Comparison of ENCODE assay signal across 14 cellular contexts in the genomic region with DNA sequence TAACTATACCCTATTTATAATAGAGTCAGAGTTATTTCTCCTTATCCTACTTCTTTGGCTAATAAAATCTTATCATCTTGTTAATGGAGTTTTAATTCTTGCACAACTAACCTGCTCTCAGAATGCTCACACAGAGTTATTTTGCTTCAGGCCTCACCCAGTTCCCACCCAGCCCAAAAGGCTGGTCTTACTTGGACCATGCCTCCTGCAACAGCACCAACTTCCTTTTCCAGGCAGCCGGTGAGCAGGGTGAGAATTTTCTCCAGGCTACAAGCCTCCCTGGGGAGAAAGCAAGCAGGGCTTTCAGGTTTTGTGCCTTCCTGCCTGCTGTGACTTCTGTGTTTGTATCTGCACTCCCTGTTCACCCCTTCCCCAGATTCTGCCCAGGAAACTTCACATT. TPM values are rescaled to one million over a fixed set of nuclear protein-coding genes. Genes with fewer than 3 reads are reported as not detected.
"Had no signal": no experiment of that assay in that cellular context is flagged by ENCODE, and none has a peak within 500 bp of the region (broad histone marks: within the 10 kb centered on the region; RNA-seq: fewer than 3 reads in every experiment).

No MANE protein-coding gene starts in this region.

- H3K4me1 ChIP-seq: ascending aorta, foreskin keratinocyte, sigmoid colon had no signal

- H3K9me3 ChIP-seq: ascending aorta, esophagus squamous epithelium, neutrophil, sigmoid colon had no signal

- H3K4me3 Mint-ChIP-seq: activated CD8-positive, alpha-beta T cell treated with anti-CD3 and anti-CD28 coated beads, Interleukin-2, amount 10 ng/mL, durations not matched to agents 7 days and 5 days; activated naive CD8-positive, alpha-beta T cell treated with anti-CD3 and anti-CD28 coated beads, Interleukin-2, amount 10 ng/mL, durations not matched to agents 7 days and 5 days; naive thymus-derived CD4-positive, alpha-beta T cell; stimulated activated naive CD8-positive, alpha-beta T cell treated with anti-CD3 and anti-CD28 coated beads, Interleukin-15, amount 100 ng/mL, for 72 hours had no signal

- H3K27ac ChIP-seq: ascending aorta, esophagus squamous epithelium, foreskin keratinocyte, heart left ventricle, neutrophil, sigmoid colon had no signal

- H3K4me3 ChIP-seq: ascending aorta, esophagus squamous epithelium, heart left ventricle, lung, sigmoid colon had no signal

- H3K27me3 Mint-ChIP-seq: stimulated activated naive CD8-positive, alpha-beta T cell treated with anti-CD3 and anti-CD28 coated beads, Interleukin-15, amount 100 ng/mL, for 72 hours had no signal

- H3K27me3 ChIP-seq: ascending aorta, esophagus squamous epithelium, foreskin keratinocyte, heart left ventricle, neutrophil, sigmoid colon had no signal

- H3K4me1 Mint-ChIP-seq: activated naive CD8-positive, alpha-beta T cell treated with anti-CD3 and anti-CD28 coated beads, Interleukin-2, amount 10 ng/mL, durations not matched to agents 7 days and 5 days; naive thymus-derived CD4-positive, alpha-beta T cell; stimulated activated naive CD8-positive, alpha-beta T cell treated with anti-CD3 and anti-CD28 coated beads, Interleukin-15, amount 100 ng/mL, for 72 hours had no signal

- ATAC-seq: activated CD8-positive, alpha-beta T cell treated with anti-CD3 and anti-CD28 coated beads, Interleukin-2, amount 10 ng/mL, durations not matched to agents 7 days and 5 days; foreskin keratinocyte; heart left ventricle; left colon; naive thymus-derived CD4-positive, alpha-beta T cell; stimulated activated naive CD8-positive, alpha-beta T cell treated with anti-CD3 and anti-CD28 coated beads, Interleukin-15, amount 100 ng/mL, for 72 hours had no signal

- H3K36me3 ChIP-seq: ascending aorta, esophagus squamous epithelium, heart left ventricle, neutrophil, sigmoid colon had no signal

- H3K36me3 Mint-ChIP-seq: activated naive CD8-positive, alpha-beta T cell treated with anti-CD3 and anti-CD28 coated beads, Interleukin-2, amount 10 ng/mL, durations not matched to agents 7 days and 5 days; naive thymus-derived CD4-positive, alpha-beta T cell had no signal

- H3K27ac Mint-ChIP-seq: activated CD8-positive, alpha-beta T cell treated with anti-CD3 and anti-CD28 coated beads, Interleukin-2, amount 10 ng/mL, durations not matched to agents 7 days and 5 days; activated naive CD8-positive, alpha-beta T cell treated with anti-CD3 and anti-CD28 coated beads, Interleukin-2, amount 10 ng/mL, durations not matched to agents 7 days and 5 days; naive thymus-derived CD4-positive, alpha-beta T cell; stimulated activated naive CD8-positive, alpha-beta T cell treated with anti-CD3 and anti-CD28 coated beads, Interleukin-15, amount 100 ng/mL, for 72 hours had no signal

- DNase-seq: activated CD8-positive, alpha-beta memory T cell treated with anti-CD3 and anti-CD28 coated beads, Interleukin-2, amount 50 U/mL, for 48 hours; activated CD8-positive, alpha-beta T cell treated with anti-CD3 and anti-CD28 coated beads, Interleukin-2, amount 10 ng/mL, durations not matched to agents 7 days and 5 days; activated naive CD8-positive, alpha-beta T cell treated with anti-CD3 and anti-CD28 coated beads, Interleukin-2, amount 10 ng/mL, durations not matched to agents 7 days and 5 days; esophagus squamous epithelium; foreskin keratinocyte; heart left ventricle; left colon; naive thymus-derived CD4-positive, alpha-beta T cell; sigmoid colon; stimulated activated CD4-positive, alpha-beta T cell treated with anti-CD3 and anti-CD28 coated beads, Interleukin-2, amount 100 ng/mL, for 48 hours; stimulated activated naive CD8-positive, alpha-beta T cell treated with anti-CD3 and anti-CD28 coated beads, Interleukin-15, amount 100 ng/mL, for 72 hours had no signal

RNA-seq across cellular contexts. Expression of a gene that starts 29.1 kb away (rescaled TPM):
- total RNA-seq: ascending aorta had no signal
